ENCODE assay signal across 8 cellular contexts in genomic region chr5:139394654-139395566, GRCh38. TPM values are rescaled to one million over a fixed set of nuclear protein-coding genes. Genes with fewer than 3 reads are reported as not detected.
DNase-seq lines count a peak whose midpoint lies in the region; TF ChIP-seq lines count a peak whose summit lies in the region.

A gene with protein sequence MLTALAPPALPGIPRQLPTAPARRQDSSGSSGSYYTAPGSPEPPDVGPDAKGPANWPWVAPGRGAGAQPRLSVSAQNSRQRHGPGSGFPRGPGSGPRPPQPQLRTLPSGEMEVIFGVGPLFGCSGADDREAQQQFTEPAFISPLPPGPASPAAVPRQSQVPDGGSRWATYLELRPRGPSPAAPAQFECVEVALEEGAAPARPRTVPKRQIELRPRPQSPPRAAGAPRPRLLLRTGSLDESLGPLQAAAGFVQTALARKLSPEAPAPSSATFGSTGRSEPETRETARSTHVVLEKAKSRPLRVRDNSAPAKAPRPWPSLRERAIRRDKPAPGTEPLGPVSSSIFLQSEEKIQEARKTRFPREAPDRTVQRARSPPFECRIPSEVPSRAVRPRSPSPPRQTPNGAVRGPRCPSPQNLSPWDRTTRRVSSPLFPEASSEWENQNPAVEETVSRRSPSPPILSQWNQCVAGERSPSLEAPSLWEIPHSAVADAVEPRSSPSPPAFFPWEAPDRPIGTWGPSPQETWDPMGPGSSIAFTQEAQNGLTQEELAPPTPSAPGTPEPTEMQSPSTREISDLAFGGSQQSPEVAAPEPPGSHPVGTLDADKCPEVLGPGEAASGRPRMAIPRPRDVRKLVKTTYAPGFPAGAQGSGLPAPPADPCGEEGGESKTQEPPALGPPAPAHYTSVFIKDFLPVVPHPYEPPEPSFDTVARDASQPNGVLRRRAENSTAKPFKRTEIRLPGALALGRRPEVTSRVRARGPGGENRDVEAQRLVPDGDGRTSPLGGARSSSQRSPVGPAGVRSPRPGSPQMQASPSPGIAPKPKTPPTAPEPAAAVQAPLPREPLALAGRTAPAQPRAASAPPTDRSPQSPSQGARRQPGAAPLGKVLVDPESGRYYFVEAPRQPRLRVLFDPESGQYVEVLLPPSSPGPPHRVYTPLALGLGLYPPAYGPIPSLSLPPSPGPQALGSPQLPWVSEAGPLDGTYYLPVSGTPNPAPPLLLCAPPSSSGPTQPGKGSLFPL (minus strand): TSS chr5:139395104. CDS start chr5:139395081, 23 bp downstream.

- peaks cover 0 to 35% (median 18%) of the 10 kb centered on the region in 45 donors for H3K27me3 ChIP-seq in dorsolateral prefrontal cortex
- peaks cover 0 to 7% of the 10 kb centered on the region in 2 donors for H3K27me3 ChIP-seq in mucosa of rectum (ENCODE audit: control insufficient read depth in 2 of 2, insufficient read depth in 2 of 2, low read length in 2 of 2)

- peak within 1 kb of the TSS in 1 of 2 donors; percentile 68 for H3K9ac ChIP-seq in mucosa of rectum (ENCODE audit: low read depth in 1 of 2, low read length in 2 of 2)

- H3K9me3 ChIP-seq in mucosa of rectum (ENCODE audit: control insufficient read depth in 2 of 2, low read length in 2 of 2), result no peaks in the 10 kb centered on the region

- H3K27me3 Mint-ChIP-seq in activated naive CD4-positive, alpha-beta T cell treated with anti-CD3 and anti-CD28 coated beads, Interleukin-2, amount 50 U/mL, for 24 hours, result no peaks in the 10 kb centered on the region

- H3K4me1 ChIP-seq in mucosa of rectum (ENCODE audit: control insufficient read depth in 2 of 2, insufficient read depth in 2 of 2, low read length in 2 of 2) (peaks cover 30 to 40% of the 10 kb centered on the region in 2 donors), urinary bladder (ENCODE audit: insufficient read depth) (peaks cover 3% of the 10 kb centered on the region)

- WGBS in urinary bladder, result 19% methylated on average over 76 of the region's 76 CpGs

- no peaks in the 10 kb centered on the region for H3K36me3 Mint-ChIP-seq in activated naive CD4-positive, alpha-beta T cell treated with anti-CD3 and anti-CD28 coated beads, Interleukin-2, amount 50 U/mL, for 24 hours

- TF ChIP-seq CTCF in dorsolateral prefrontal cortex (IDR thresholded peaks at IDR 0.05 in 54 of 56, conservative IDR thresholded peaks at IDR 0.05 in 2 of 56; ENCODE audit: low read depth in 1 of 56, partially characterized antibody in 56 of 56), result no peak

- H3K4me3 ChIP-seq in dorsolateral prefrontal cortex (peak within 1 kb of the TSS; percentile 16 to 68 (median 54)), mucosa of rectum (ENCODE audit: low read length in 2 of 2) (peak within 1 kb of the TSS; percentile 75 to 76), urinary bladder (ENCODE audit: low read depth, low read length) (peak within 1 kb of the TSS; percentile 59)

- peak within 1 kb of the TSS; percentile 91 for H3K4me3 Mint-ChIP-seq in activated naive CD4-positive, alpha-beta T cell treated with anti-CD3 and anti-CD28 coated beads, Interleukin-2, amount 50 U/mL, for 24 hours

- H3K27ac Mint-ChIP-seq in activated naive CD4-positive, alpha-beta T cell treated with anti-CD3 and anti-CD28 coated beads, Interleukin-2, amount 50 U/mL, for 24 hours, result no peak within 1 kb of the TSS

- H3K36me3 ChIP-seq in mucosa of rectum (ENCODE audit: control insufficient read depth in 2 of 2, insufficient read depth in 2 of 2, low read length in 2 of 2), result peaks cover 8 to 9% of the 10 kb centered on the region in 2 donors
- H3K36me3 ChIP-seq in urinary bladder (ENCODE audit: insufficient read depth), result no peaks in the 10 kb centered on the region

- DNase-seq in activated naive CD4-positive, alpha-beta T cell treated with anti-CD3 and anti-CD28 coated beads, Interleukin-2, amount 50 U/mL, for 16 hours, result no peak
- DNase-seq in dorsolateral prefrontal cortex (no peak), SW 1271 (lab: John Stamatoyannopoulos, UW) (no peak), NCI-H1048 (lab: John Stamatoyannopoulos, UW) (no peak), SKM-1 (lab: John Stamatoyannopoulos, UW; ENCODE audit: unreplicated experiment) (no peak)

- H3K27ac ChIP-seq in dorsolateral prefrontal cortex (peak within 1 kb of the TSS in 18 of 59 donors; percentile 6 to 71 (median 40)), mucosa of rectum (ENCODE audit: low read depth in 2 of 2, low read length in 2 of 2) (no peak within 1 kb of the TSS), urinary bladder (ENCODE audit: low read depth) (peak within 1 kb of the TSS; percentile 56)

- intact Hi-C loops in dorsolateral prefrontal cortex (cut with DNase I), result no loop called here

- peaks cover 29% of the 10 kb centered on the region for H3K4me1 Mint-ChIP-seq in activated naive CD4-positive, alpha-beta T cell treated with anti-CD3 and anti-CD28 coated beads, Interleukin-2, amount 50 U/mL, for 24 hours

- no peaks in the 10 kb centered on the region for H3K9me3 Mint-ChIP-seq in activated naive CD4-positive, alpha-beta T cell treated with anti-CD3 and anti-CD28 coated beads, Interleukin-2, amount 50 U/mL, for 24 hours

RNA-seq across cellular contexts. Expression of the gene that starts here (rescaled TPM):
- total RNA-seq in dorsolateral prefrontal cortex, result 10 to 100 TPM in 1 of 120 experiments, 1 to 10 TPM in 119; 2.1 to 10.7 (median 3.4) TPM
- 1.4 TPM for total RNA-seq in urinary bladder
- polyA plus RNA-seq in urinary bladder, result 3.1 TPM
